ENCODE assay signal across 9 cellular contexts in the genomic region with DNA sequence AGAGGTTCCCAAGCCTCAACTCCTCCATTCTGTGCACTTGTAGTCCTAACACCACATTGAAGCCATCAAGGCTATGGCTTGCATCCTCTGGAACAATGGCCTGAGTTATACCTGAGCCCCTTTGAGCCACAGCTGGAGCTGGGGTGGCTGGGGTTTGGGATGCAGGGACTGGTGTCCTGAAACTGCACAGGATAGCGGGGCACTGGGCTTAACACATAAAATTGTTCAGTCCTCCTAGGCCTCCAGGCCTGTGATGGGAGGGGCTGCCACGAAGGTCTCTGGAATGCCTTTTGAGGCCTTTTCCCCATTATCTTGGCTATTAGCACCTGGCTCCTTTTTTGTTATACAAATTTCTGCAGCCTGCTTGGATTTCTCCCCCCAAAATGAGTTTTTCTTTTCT. TPM values are rescaled to one million over a fixed set of nuclear protein-coding genes. Genes with fewer than 3 reads are reported as not detected.
"Had no signal": no experiment of that assay in that cellular context is flagged by ENCODE, and none has a peak within 500 bp of the region (broad histone marks: within the 10 kb centered on the region; RNA-seq: fewer than 3 reads in every experiment).

No MANE protein-coding gene starts in this region.

- H2AFZ ChIP-seq: GM23248 had no signal

- H3K27ac ChIP-seq: GM23248, HL-60 had no signal

- DNase-seq: GM23248, H9, HCEC 1CT, HFFc6, KG1 had no signal

- H3K4me3 ChIP-seq: GM23248 had no signal

- H3K4me3 Mint-ChIP-seq: H9, HFFc6, IgD-negative memory B cell had no signal

- ATAC-seq: HepG2 had no signal

- H3K27ac Mint-ChIP-seq: H9, HFFc6, IgD-negative memory B cell had no signal

- H3K27me3 Mint-ChIP-seq: IgD-negative memory B cell had no signal

RNA-seq across cellular contexts. Expression of a gene that starts 35.5 kb away (rescaled TPM):
- total RNA-seq: H1, H9, HepG2 had no signal
